ENCODE assay signal across 1 cellular context in genomic region chr9:128551652-128552152, GRCh38.
A peak's percentile ranks its signal among the peaks of the same experiment; 100 is the strongest.
TF ChIP-seq lines count a peak whose summit lies in the region.

No MANE protein-coding gene starts in this region.

TF ChIP-seq in K562, 482 proteins besides CTCF, POLR2A, EP300 and RAD21 (continued from another document):
- TF ChIP-seq ZBTB49 (CRISPR knock-in tag; IDR thresholded peaks at IDR 0.05; ENCODE audit: borderline replicate concordance) (no peak), ZNF398 (CRISPR knock-in tag; IDR thresholded peaks at IDR 0.05) (no peak), FOSL1 (tag; conservative IDR thresholded peaks at IDR 0.05) (no peak), ZFP1 (CRISPR knock-in tag; IDR thresholded peaks at IDR 0.05) (no peak), STAT5A (IDR thresholded peaks at IDR 0.05; ENCODE audit: borderline replicate concordance, low read length) (no peak), TRIM28 (IDR thresholded peaks at IDR 0.05) (no peak), CSDE1 (IDR thresholded peaks at IDR 0.05) (no peak), ZNF695 (CRISPR knock-in tag; IDR thresholded peaks at IDR 0.05) (no peak), REST (CRISPR knock-in tag; IDR thresholded peaks at IDR 0.05; ENCODE audit: low read depth) (no peak), PURB (CRISPR knock-in tag; IDR thresholded peaks at IDR 0.05; ENCODE audit: low read depth) (no peak), NFXL1 (CRISPR knock-in tag; IDR thresholded peaks at IDR 0.05) (no peak), GTF2E2 (tag; IDR thresholded peaks at IDR 0.05) (no peak), ZSCAN32 (CRISPR knock-in tag; IDR thresholded peaks at IDR 0.05) (no peak), ZNF217 (CRISPR knock-in tag; IDR thresholded peaks at IDR 0.05) (no peak), RNF2 (IDR thresholded peaks at IDR 0.05) (no peak), ZBTB40 (IDR thresholded peaks at IDR 0.05) (peak; percentile 39; the same call in 1 of the 2 replicates), ZBTB40 (CRISPR knock-in tag; IDR thresholded peaks at IDR 0.05) (no peak), HMGN3 (IDR thresholded peaks at IDR 0.05; ENCODE audit: borderline replicate concordance, extremely low read depth, insufficient read length, low read depth, low read length) (no peak), TAF7 (tag; IDR thresholded peaks at IDR 0.05) (no peak)
